ENCODE assay signal across 31 cellular contexts in the genomic region with DNA sequence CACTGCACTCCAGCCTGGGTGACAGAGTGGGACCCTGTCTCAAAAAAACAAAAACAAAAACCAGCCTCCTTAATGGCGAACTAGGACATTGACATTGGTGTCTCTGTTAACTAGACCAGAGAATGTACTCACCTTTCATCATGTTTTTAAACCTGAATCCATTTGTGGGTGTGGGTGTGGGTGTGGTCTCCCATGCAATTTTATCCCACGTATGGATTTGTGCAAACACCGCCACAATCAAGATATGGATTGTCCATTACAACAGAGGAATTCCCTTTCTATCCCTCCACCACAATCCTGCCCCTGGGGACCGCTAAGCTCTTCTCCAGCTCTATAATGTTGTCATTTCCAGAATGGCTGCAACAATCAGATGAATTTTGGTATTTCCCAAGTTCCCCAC. TPM values are rescaled to one million over a fixed set of nuclear protein-coding genes. Genes with fewer than 3 reads are reported as not detected.
"Had no signal": no experiment of that assay in that cellular context is flagged by ENCODE, and none has a peak within 500 bp of the region (broad histone marks: within the 10 kb centered on the region; RNA-seq: fewer than 3 reads in every experiment).

No MANE protein-coding gene starts in this region.

- DNase-seq: activated CD4-positive, alpha-beta T cell treated with anti-CD3 and anti-CD28 coated beads, Interleukin-2, amount 10 ng/mL, durations not matched to agents 7 days and 5 days; activated CD4-positive, alpha-beta T cell treated with anti-CD3 and anti-CD28 coated beads, Interleukin-2, amount 50 U/mL, for 48 hours; activated CD8-positive, alpha-beta T cell treated with anti-CD3 and anti-CD28 coated beads, Interleukin-2, amount 10 ng/mL, durations not matched to agents 7 days and 5 days; activated naive CD4-positive, alpha-beta T cell; activated naive CD4-positive, alpha-beta T cell treated with anti-CD3 and anti-CD28 coated beads, Interleukin-2, amount 50 U/mL, for 16 hours; activated naive CD8-positive, alpha-beta T cell treated with anti-CD3 and anti-CD28 coated beads for 36 hours; activated T-cell treated with anti-CD3 and anti-CD28 coated beads, Interleukin-2, amount 50 U/mL, for 24 hours; amniotic stem cell; brain microvascular endothelial cell; central memory CD4-positive, alpha-beta T cell; MM.1S; MV-4-11; NCI-H1092; NCI-H1436 treated with DMSO at 0.1 percent for 48 hours; NCI-H1694 treated with DMSO at 0.1 percent for 48 hours; NCI-H2029; NCI-H2107; NCI-H2171; NCI-H2227 treated with DMSO at 0.1 percent for 48 hours; NCI-H446; NCI-H524; NCI-H774; Peyer's patch; RPMI8226; SW 1271 had no signal

- H3K9me3 ChIP-seq: colonic mucosa, Peyer's patch had no signal

- H3K4me1 ChIP-seq: colonic mucosa, Peyer's patch had no signal

- H3K36me3 ChIP-seq: brain microvascular endothelial cell, colonic mucosa, Peyer's patch had no signal

- FAIRE-seq: TTC549 had no signal

- H3K27ac ChIP-seq: brain microvascular endothelial cell, colonic mucosa, KMS-11, Peyer's patch had no signal

- ATAC-seq: activated CD8-positive, alpha-beta T cell treated with anti-CD3 and anti-CD28 coated beads, Interleukin-2, amount 10 ng/mL, durations not matched to agents 7 days and 5 days; Right ventricle myocardium inferior had no signal

- H3K4me3 ChIP-seq: colonic mucosa, Peyer's patch had no signal

RNA-seq across cellular contexts. Expression of gene DNAH17, which starts 49.9 kb away (rescaled TPM):
- total RNA-seq: LHCN-M2; Right ventricle myocardium inferior; T-helper 2 cell treated with Interferon-gamma antibody and Interleukin-4, amounts not matched to agents 100 ng/mL and 5 ng/mL, for 36 hours had no signal
